Comparison of ENCODE assay signal across 8 cellular contexts in genomic region chr15:20227119-20227853, GRCh38.
DNase-seq lines count a peak whose midpoint lies in the region; ATAC-seq and TF ChIP-seq lines count a peak whose summit lies in the region.
"Not testable (repeated sequence)": the region's sequence is repeated elsewhere in the genome, so short reads cannot be mapped to it uniquely, and the experiment has no call there.

No MANE protein-coding gene starts in this region.

- intact Hi-C loops in CD8-positive, alpha-beta T cell (cut with DNase I, micrococcal nuclease); Right ventricle myocardium superior (cut with DNase I); naive thymus-derived CD4-positive, alpha-beta T cell (cut with micrococcal nuclease): not testable (repeated sequence)

- TF ChIP-seq CTCF in CD8-positive, alpha-beta T cell (IDR thresholded peaks at IDR 0.05); RWPE2 (IDR thresholded peaks at IDR 0.05; ENCODE audit: poor library complexity, severe bottlenecking); type B pancreatic cell (conservative IDR thresholded peaks at IDR 0.05): not testable (repeated sequence)

- not testable (repeated sequence) for H3K4me3 Mint-ChIP-seq in CD8-positive, alpha-beta T cell; effector memory CD8-positive, alpha-beta T cell; naive thymus-derived CD4-positive, alpha-beta T cell; type B pancreatic cell

- not testable (repeated sequence) for H3K36me3 ChIP-seq in BLaER1; CD8-positive, alpha-beta T cell (ENCODE audit: insufficient read depth, low read length); RWPE2 (ENCODE audit: low read depth); naive thymus-derived CD4-positive, alpha-beta T cell (ENCODE audit: control insufficient read depth in 2 of 3, insufficient read depth in 3 of 3, low read length in 3 of 3)

- H4K20me1 ChIP-seq in BLaER1, result not testable (repeated sequence)

- not testable (repeated sequence) for H3K27ac Mint-ChIP-seq in CD8-positive, alpha-beta T cell; effector memory CD8-positive, alpha-beta T cell; naive thymus-derived CD4-positive, alpha-beta T cell; type B pancreatic cell

- not testable (repeated sequence) for DNase-seq in CD8-positive, alpha-beta T cell; RWPE2 (ENCODE audit: low spot score); Right ventricle myocardium superior; naive thymus-derived CD4-positive, alpha-beta T cell
- DNase-seq in effector memory CD8-positive, alpha-beta T cell, result peak in 1 of 3 experiments; percentile 3
- peak; percentile 16 for DNase-seq in type B pancreatic cell (ENCODE audit: extremely low spot score, unreplicated experiment)

- H3K9me3 ChIP-seq in BLaER1; CD8-positive, alpha-beta T cell (ENCODE audit: low read length); RWPE2 (ENCODE audit: severe bottlenecking); naive thymus-derived CD4-positive, alpha-beta T cell (ENCODE audit: control insufficient read depth in 2 of 3, low read length in 3 of 3): not testable (repeated sequence)
- H3K9me3 ChIP-seq in iPS-18c (ENCODE audit: control insufficient read depth, insufficient read depth, low read length), result peaks cover 14% of the 10 kb centered on the region

- not testable (repeated sequence) for H3K9me3 Mint-ChIP-seq in CD8-positive, alpha-beta T cell; effector memory CD8-positive, alpha-beta T cell; naive thymus-derived CD4-positive, alpha-beta T cell; type B pancreatic cell

- H3K4me3 ChIP-seq in BLaER1; CD8-positive, alpha-beta T cell (ENCODE audit: low read depth, low read length); RWPE2 (ENCODE audit: severe bottlenecking); naive thymus-derived CD4-positive, alpha-beta T cell (ENCODE audit: low read length): not testable (repeated sequence)
- peak overlapping the region; percentile 20; the same call in 1 of the 2 replicates for H3K4me3 ChIP-seq in iPS-18c (ENCODE audit: insufficient read depth, low read depth, low read length)

- CTCF ChIA-PET in CD8-positive, alpha-beta T cell (lab: Charles Lee); naive thymus-derived CD4-positive, alpha-beta T cell (lab: Charles Lee): not testable (repeated sequence)

- H3K27ac ChIP-seq in BLaER1; CD8-positive, alpha-beta T cell (ENCODE audit: low read depth, low read length); RWPE2 (ENCODE audit: poor library complexity, severe bottlenecking); naive thymus-derived CD4-positive, alpha-beta T cell (ENCODE audit: low read depth, low read length): not testable (repeated sequence)

- H3K9ac ChIP-seq in BLaER1, result not testable (repeated sequence)

- peak overlapping the region; percentile 27 for H3K4me2 ChIP-seq in BLaER1

- POLR2A ChIA-PET in CD8-positive, alpha-beta T cell (lab: Charles Lee); naive thymus-derived CD4-positive, alpha-beta T cell (lab: Charles Lee): not testable (repeated sequence)

- not testable (repeated sequence) for H3K36me3 Mint-ChIP-seq in CD8-positive, alpha-beta T cell; effector memory CD8-positive, alpha-beta T cell (ENCODE audit: insufficient read depth); naive thymus-derived CD4-positive, alpha-beta T cell; type B pancreatic cell

- H3K4me1 Mint-ChIP-seq in CD8-positive, alpha-beta T cell (ENCODE audit: low read depth); effector memory CD8-positive, alpha-beta T cell (ENCODE audit: low read depth in 2 of 2); naive thymus-derived CD4-positive, alpha-beta T cell; type B pancreatic cell (ENCODE audit: unreplicated experiment): not testable (repeated sequence)

- ATAC-seq in CD8-positive, alpha-beta T cell, result peak; percentile 58
- 0 out of 3 replicates have a peak, but pooled peaks have one; percentile 20 for ATAC-seq in RWPE2 (ENCODE audit: low read depth)
- peak; percentile 95 for ATAC-seq in effector memory CD8-positive, alpha-beta T cell (replicated peaks)
- ATAC-seq in Right ventricle myocardium superior (ENCODE audit: poor library complexity), result peak; percentile 83
- peak; percentile 69 for ATAC-seq in naive thymus-derived CD4-positive, alpha-beta T cell

- not testable (repeated sequence) for H3K27me3 ChIP-seq in BLaER1; CD8-positive, alpha-beta T cell (ENCODE audit: insufficient read depth, low read length); RWPE2 (ENCODE audit: insufficient read depth, poor library complexity, severe bottlenecking); naive thymus-derived CD4-positive, alpha-beta T cell (ENCODE audit: control insufficient read depth in 2 of 2, insufficient read depth in 2 of 2, low read length in 2 of 2)

- H3K4me1 ChIP-seq in BLaER1; CD8-positive, alpha-beta T cell (ENCODE audit: insufficient read depth, low read length); RWPE2 (ENCODE audit: insufficient read depth, poor library complexity, severe bottlenecking): not testable (repeated sequence)
- H3K4me1 ChIP-seq in naive thymus-derived CD4-positive, alpha-beta T cell (ENCODE audit: control insufficient read depth in 2 of 2, insufficient read depth in 2 of 2, low read length in 2 of 2), result peaks cover 0 to 12% of the 10 kb centered on the region in 2 donors

- H3K27me3 Mint-ChIP-seq in CD8-positive, alpha-beta T cell (ENCODE audit: low read depth); effector memory CD8-positive, alpha-beta T cell; naive thymus-derived CD4-positive, alpha-beta T cell; type B pancreatic cell: not testable (repeated sequence)

Comparison
In these comparisons a context has a peak if more than half of its experiments do, and no peak if none do; other contexts are left out.
1. ATAC-seq: peak in every context shown above with its lines; median percentile 95 in effector memory CD8-positive, alpha-beta T cell; 83 in Right ventricle myocardium superior; 69 in naive thymus-derived CD4-positive, alpha-beta T cell; 58 in CD8-positive, alpha-beta T cell; 20 in RWPE2.